8 cellular contexts compared by ENCODE assay signal in the genomic region with DNA sequence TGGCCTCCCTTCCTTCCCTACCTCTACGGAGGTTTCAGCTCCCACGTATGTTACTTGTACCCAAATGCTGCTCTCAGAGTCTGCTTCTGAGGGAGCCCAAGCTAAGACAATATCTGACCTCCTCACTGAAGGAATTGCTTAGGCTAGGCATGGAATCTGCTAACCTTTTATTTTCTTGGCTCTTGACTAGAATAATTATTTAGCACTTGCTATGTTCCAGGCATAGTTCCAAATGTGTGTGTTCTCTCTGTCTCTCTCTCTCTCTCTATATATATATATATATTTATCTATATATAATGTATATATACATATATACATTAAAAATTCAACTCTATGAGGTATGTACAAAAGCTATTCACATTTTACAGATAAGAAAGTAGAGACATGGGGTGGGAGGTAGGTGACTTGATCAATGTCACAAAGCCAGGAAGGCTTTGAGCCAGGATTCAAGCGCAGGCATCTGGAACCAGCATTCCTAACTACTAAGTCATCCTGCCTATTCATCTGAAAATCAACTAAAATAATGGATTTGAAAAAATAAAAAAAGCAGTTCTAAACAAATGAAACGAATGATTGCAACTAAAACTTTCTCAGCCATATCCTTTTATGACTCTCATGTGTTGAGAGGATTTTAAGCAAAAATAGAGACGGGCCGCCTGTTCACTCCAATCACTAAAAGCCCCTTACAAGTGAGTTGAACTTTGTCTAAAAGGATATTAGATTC.
A peak's percentile ranks its signal among the peaks of the same experiment; 100 is the strongest.
DNase-seq lines count a peak whose midpoint lies in the region; ATAC-seq and TF ChIP-seq lines count a peak whose summit lies in the region.

No MANE protein-coding gene starts in this region.

- H3K4me3 ChIP-seq in PC-9 = peak overlapping the region; percentile 10; the same call in 1 of the 2 replicates
- peak overlapping the region in 1 of 4 donors; percentile 37 for H3K4me3 ChIP-seq in esophagus squamous epithelium

- no peaks in the 10 kb centered on the region for H3K27me3 Mint-ChIP-seq in nephron (ENCODE audit: low read depth)
- peaks cover 12% of the 10 kb centered on the region for H3K27me3 Mint-ChIP-seq in progenitor cell of endocrine pancreas

- H3K9me3 Mint-ChIP-seq in nephron (no peaks in the 10 kb centered on the region), progenitor cell of endocrine pancreas (ENCODE audit: low read depth) (no peaks in the 10 kb centered on the region)

- H3K27ac ChIP-seq in PC-9 (peak overlapping the region; percentile 75), esophagus squamous epithelium (peak overlapping the region; percentile 73 to 86 (median 84))

- H2AFZ ChIP-seq in PC-9 = peak overlapping the region; percentile 56; the same call in 1 of the 2 replicates

- POLR2A ChIA-PET in PC-9 (lab: Charles Lee; ENCODE audit: unreplicated experiment) = interaction anchor here (0.5 to 1.6 kb wide), 2 partner anchors 192 to 404 kb away, joined by 6 read pairs; no protein-coding TSS in a partner anchor

- H3K4me1 Mint-ChIP-seq in nephron (peaks cover 46% of the 10 kb centered on the region), progenitor cell of endocrine pancreas (ENCODE audit: low read depth) (peaks cover 7% of the 10 kb centered on the region)

- TF ChIP-seq POLR2A in esophagus squamous epithelium (IDR thresholded peaks at IDR 0.05) = no peak

- H3K36me3 ChIP-seq in PC-9 (ENCODE audit: low read depth) (no peaks in the 10 kb centered on the region), esophagus squamous epithelium (no peaks in the 10 kb centered on the region)

- intact Hi-C loops in PC-9 (cut with micrococcal nuclease; ENCODE audit: unreplicated experiment) = loop anchor here (1.0 to 5.0 kb wide), 8 partner anchors 59 to 680 kb away; no protein-coding TSS in a partner anchor
- intact Hi-C loops in esophagus squamous epithelium (cut with DNase I) = no loop called here

- peaks cover 42% of the 10 kb centered on the region for H3K4me1 ChIP-seq in PC-9 (replicated peaks; ENCODE audit: insufficient read depth)
- H3K4me1 ChIP-seq in esophagus squamous epithelium = peaks cover 12 to 43% (median 20%) of the 10 kb centered on the region in 3 donors

- TF ChIP-seq CTCF in PC-9 (conservative IDR thresholded peaks at IDR 0.05) (no peak), esophagus squamous epithelium (IDR thresholded peaks at IDR 0.05) (no peak), nephron (IDR thresholded peaks at IDR 0.05; ENCODE audit: unreplicated experiment in 3 of 3) (no peak), progenitor cell of endocrine pancreas (IDR thresholded peaks at IDR 0.05; ENCODE audit: unreplicated experiment) (no peak)

- peaks cover 20% of the 10 kb centered on the region for H3F3A ChIP-seq in PC-9 (ENCODE audit: insufficient read depth, low read depth)

- CTCF ChIA-PET in PC-9 (lab: Charles Lee) = interaction anchor here (0.6 kb wide), 1 partner anchor 132 kb away, joined by 3 read pairs; no protein-coding TSS in a partner anchor

- no peaks in the 10 kb centered on the region for H3K27me3 ChIP-seq in PC-9 (ENCODE audit: insufficient read depth, low read depth)
- H3K27me3 ChIP-seq in esophagus squamous epithelium = no peaks in the 10 kb centered on the region

- DNase-seq in AG08396 (ENCODE audit: low spot score) = peak; percentile 42
- peak; percentile 44 to 64 for DNase-seq in PC-9
- DNase-seq in esophagus squamous epithelium (lab: John Stamatoyannopoulos, UW) = no peak
- DNase-seq in progenitor cell of endocrine pancreas (ENCODE audit: low spot score, unreplicated experiment) = no peak
- DNase-seq in activated CD4-positive, CD25-positive, alpha-beta regulatory T cell (lab: John Stamatoyannopoulos, UW) = no peak
- DNase-seq in NCI-H2196 (lab: John Stamatoyannopoulos, UW; ENCODE audit: unreplicated experiment) = no peak

- ATAC-seq in HG02852 (IDR thresholded peaks at IDR 0.05; ENCODE audit: unreplicated experiment) = no peak

- H3K27ac Mint-ChIP-seq in nephron = peak overlapping the region in 2 of 3 experiments; percentile 91 to 94
- no peak overlapping the region for H3K27ac Mint-ChIP-seq in progenitor cell of endocrine pancreas

- BruUV-seq in PC-9 (replicated peaks; lab: Mats Ljungman, UMichigan) = no TSS peak

- 29 to 31% methylated on average over 5 to 6 of the region's 6 CpGs for WGBS in esophagus squamous epithelium, 2 donors

- H3K9me2 ChIP-seq in PC-9 (ENCODE audit: insufficient read depth) = no peaks in the 10 kb centered on the region

- H3K4me2 ChIP-seq in PC-9 = peak overlapping the region; percentile 67

- no peaks in the 10 kb centered on the region for H3K36me3 Mint-ChIP-seq in nephron (ENCODE audit: low read depth)
- no peaks in the 10 kb centered on the region for H3K36me3 Mint-ChIP-seq in progenitor cell of endocrine pancreas (ENCODE audit: insufficient read depth)

- H3K4me3 Mint-ChIP-seq in nephron (peak overlapping the region in 1 of 3 experiments; percentile 23), progenitor cell of endocrine pancreas (ENCODE audit: low read depth) (no peak overlapping the region)

- H3K9me3 ChIP-seq in PC-9 (ENCODE audit: insufficient read depth, low read depth) (no peaks in the 10 kb centered on the region; the same call in none of the 2 replicates), esophagus squamous epithelium (no peaks in the 10 kb centered on the region)

- no peaks in the 10 kb centered on the region for H3K79me2 ChIP-seq in PC-9 (ENCODE audit: low read depth)

- no peaks in the 10 kb centered on the region for H4K20me1 ChIP-seq in PC-9 (ENCODE audit: insufficient read depth)

Comparison
In these comparisons a context has a peak if more than half of its experiments do, and no peak if none do; other contexts are left out.
1. DNase-seq: peak in AG08396 (single experiment) and PC-9 (2 of 2); none in esophagus squamous epithelium (single experiment), progenitor cell of endocrine pancreas (single experiment), activated CD4-positive, CD25-positive, alpha-beta regulatory T cell (0 of 4) and NCI-H2196 (single experiment).